22 cellular contexts compared by ENCODE assay signal in the genomic region with DNA sequence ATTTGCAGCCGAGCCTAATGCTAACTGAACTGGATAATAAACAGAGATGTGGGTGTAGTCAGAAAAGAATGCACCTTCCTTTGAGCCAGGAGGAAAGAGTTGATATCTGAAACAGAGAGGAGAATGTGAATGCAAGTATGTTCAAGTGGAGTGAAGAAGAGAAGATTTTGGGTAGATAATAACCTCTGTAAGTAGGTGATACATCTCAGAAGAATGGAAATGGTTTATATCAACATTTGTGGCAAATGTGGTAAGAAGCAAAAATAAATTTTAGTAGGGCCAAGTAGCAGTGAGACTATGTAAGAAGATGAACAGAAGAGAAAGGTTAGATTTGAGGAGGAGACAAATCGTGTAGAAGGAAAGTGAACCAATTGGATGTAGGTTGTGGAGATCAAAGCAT. TPM values are rescaled to one million over a fixed set of nuclear protein-coding genes. Genes with fewer than 3 reads are reported as not detected.
A peak's percentile ranks its signal among the peaks of the same experiment; 100 is the strongest.
DNase-seq lines count a peak whose midpoint lies in the region; ATAC-seq, FAIRE-seq and TF ChIP-seq lines count a peak whose summit lies in the region.
"Had no signal": no experiment of that assay in that cellular context is flagged by ENCODE, and none has a peak within 500 bp of the region (broad histone marks: within the 10 kb centered on the region; RNA-seq: fewer than 3 reads in every experiment).

No MANE protein-coding gene starts in this region.

- no peak overlapping the region for H3K4me2 ChIP-seq in astrocyte (ENCODE audit: low read length)
- H3K4me2 ChIP-seq: smooth muscle cell had no signal

- peaks cover 27% of the 10 kb centered on the region for H3K36me3 Mint-ChIP-seq in activated T-cell treated with anti-CD3 and anti-CD28 coated beads, Interleukin-2, amount 50 U/mL, for 4 hours (ENCODE audit: insufficient read depth)
- peaks cover 2% of the 10 kb centered on the region for H3K36me3 Mint-ChIP-seq in astrocyte (ENCODE audit: low read depth, unreplicated experiment)
- H3K36me3 Mint-ChIP-seq in neural crest cell (ENCODE audit: low read depth), result peaks cover 3% of the 10 kb centered on the region

- no peak overlapping the region for H3K4me3 ChIP-seq in astrocyte (ENCODE audit: insufficient read depth, low read depth, low read length)
- H3K4me3 ChIP-seq: smooth muscle cell, upper lobe of left lung had no signal

- H3K9ac ChIP-seq in astrocyte (ENCODE audit: low read length), result no peak overlapping the region

- H3K27me3 Mint-ChIP-seq in activated T-cell treated with anti-CD3 and anti-CD28 coated beads, Interleukin-2, amount 50 U/mL, for 4 hours (ENCODE audit: low read depth), result no peaks in the 10 kb centered on the region
- H3K27me3 Mint-ChIP-seq in astrocyte (ENCODE audit: low read depth, unreplicated experiment) (no peaks in the 10 kb centered on the region), neural crest cell (ENCODE audit: low read depth) (no peaks in the 10 kb centered on the region)
- H3K27me3 Mint-ChIP-seq: activated CD4-positive, alpha-beta memory T cell treated with anti-CD3 and anti-CD28 coated beads, Interleukin-2, amount 10 ng/mL, durations not matched to agents 7 days and 5 days had no signal

- H3K27ac Mint-ChIP-seq in astrocyte (ENCODE audit: unreplicated experiment) (no peak overlapping the region), neural crest cell (ENCODE audit: unreplicated experiment) (no peak overlapping the region)
- H3K27ac Mint-ChIP-seq: activated CD4-positive, alpha-beta memory T cell treated with anti-CD3 and anti-CD28 coated beads, Interleukin-2, amount 10 ng/mL, durations not matched to agents 7 days and 5 days had no signal

- FAIRE-seq in astrocyte (lab: Jason Lieb, UNC), result no peak

- no peak for ATAC-seq in activated T-cell treated with anti-CD3 and anti-CD28 coated beads, Interleukin-2, amount 50 U/mL, for 4 hours
- ATAC-seq in HG02623 (IDR thresholded peaks at IDR 0.05; ENCODE audit: unreplicated experiment), result no peak
- ATAC-seq: Right ventricle myocardium inferior had no signal

- peak overlapping the region; percentile 7 for H3K4me3 Mint-ChIP-seq in activated T-cell treated with anti-CD3 and anti-CD28 coated beads, Interleukin-2, amount 50 U/mL, for 4 hours
- H3K4me3 Mint-ChIP-seq in astrocyte (ENCODE audit: unreplicated experiment), result peak overlapping the region; percentile 34
- H3K4me3 Mint-ChIP-seq in neural crest cell, result peak overlapping the region; percentile 16

- H3K27ac ChIP-seq in astrocyte (ENCODE audit: low read depth, low read length), result no peak overlapping the region
- H3K27ac ChIP-seq: brain microvascular endothelial cell, epithelial cell of prostate, upper lobe of left lung had no signal

- H3K9me3 ChIP-seq in astrocyte (ENCODE audit: insufficient read depth, low read depth, low read length), result no peaks in the 10 kb centered on the region
- H3K9me3 ChIP-seq: upper lobe of left lung had no signal

- H2AFZ ChIP-seq in astrocyte (ENCODE audit: low read depth, low read length), result no peak overlapping the region

- H4K20me1 ChIP-seq in astrocyte (ENCODE audit: insufficient read depth, low read length), result peaks cover 16% of the 10 kb centered on the region

- DNase-seq in activated T-cell treated with anti-CD3 and anti-CD28 coated beads, Interleukin-2, amount 50 U/mL, for 4 hours, result no peak
- DNase-seq in activated T-cell treated with anti-CD3 and anti-CD28 coated beads for 4 hours (no peak), ELR (ENCODE audit: low read depth) (peak; percentile 32), astrocyte (ENCODE audit: low read depth) (peak; percentile 55), neural crest cell (ENCODE audit: low read depth, low spot score) (no peak), NK-92 (lab: John Stamatoyannopoulos, UW; ENCODE audit: unreplicated experiment) (no peak), DMS153 treated with DMSO at 0.1 percent for 48 hours (lab: John Stamatoyannopoulos, UW; ENCODE audit: unreplicated experiment) (no peak)
- DNase-seq: activated CD4-positive, alpha-beta memory T cell treated with anti-CD3 and anti-CD28 coated beads, Interleukin-2, amount 10 ng/mL, durations not matched to agents 7 days and 5 days; brain microvascular endothelial cell; C1 segment of cervical spinal cord; effector CD4-positive, alpha-beta T cell; head of caudate nucleus; KG1; NCI-H146; OCI-M1; retina; stimulated activated CD4-positive, alpha-beta T cell treated with anti-CD3 and anti-CD28 coated beads, Interleukin-2, amount 100 ng/mL, for 24 hours; upper lobe of left lung had no signal

- no peak for TF ChIP-seq CTCF in astrocyte (IDR thresholded peaks at IDR 0.05; ENCODE audit: insufficient read depth, low read depth, low read length)
- TF ChIP-seq CTCF in neural crest cell (conservative IDR thresholded peaks at IDR 0.05), result no peak

- H3K4me1 Mint-ChIP-seq in activated T-cell treated with anti-CD3 and anti-CD28 coated beads, Interleukin-2, amount 50 U/mL, for 4 hours (ENCODE audit: low read depth), result peaks cover 29% of the 10 kb centered on the region
- H3K4me1 Mint-ChIP-seq in astrocyte (ENCODE audit: low read depth, unreplicated experiment) (peaks cover 3% of the 10 kb centered on the region), neural crest cell (peaks cover 30% of the 10 kb centered on the region)

- no peaks in the 10 kb centered on the region for H3K9me3 Mint-ChIP-seq in activated T-cell treated with anti-CD3 and anti-CD28 coated beads, Interleukin-2, amount 50 U/mL, for 4 hours
- no peaks in the 10 kb centered on the region for H3K9me3 Mint-ChIP-seq in astrocyte (ENCODE audit: unreplicated experiment)
- no peaks in the 10 kb centered on the region for H3K9me3 Mint-ChIP-seq in neural crest cell
- H3K9me3 Mint-ChIP-seq: activated CD4-positive, alpha-beta memory T cell treated with anti-CD3 and anti-CD28 coated beads, Interleukin-2, amount 10 ng/mL, durations not matched to agents 7 days and 5 days had no signal

- peaks cover 21% of the 10 kb centered on the region for H3K36me3 ChIP-seq in astrocyte (ENCODE audit: insufficient read depth, low read length)

- H3K79me2 ChIP-seq in astrocyte (ENCODE audit: insufficient read depth, low read length), result peaks cover 33% of the 10 kb centered on the region

- peaks cover 8% of the 10 kb centered on the region for H3K4me1 ChIP-seq in astrocyte (ENCODE audit: insufficient read depth, low read length)

- no peaks in the 10 kb centered on the region for H3K27me3 ChIP-seq in astrocyte (ENCODE audit: insufficient read depth, low read length)
- H3K27me3 ChIP-seq: brain microvascular endothelial cell, upper lobe of left lung had no signal

RNA-seq across cellular contexts. Expression of a gene that starts 1.7 kb away (rescaled TPM):
- 100 to 1,000 TPM; 135 to 143 (median 141) TPM for total RNA-seq in activated T-cell treated with anti-CD3 and anti-CD28 coated beads, Interleukin-2, amount 50 U/mL, for 4 hours
- total RNA-seq in astrocyte (47.5 and 55.3 TPM in 2 replicates), neural crest cell (65.0 and 67.7 TPM in 2 replicates)

RNA-seq across cellular contexts. Expression of a gene that starts 28.5 kb away (rescaled TPM):
- total RNA-seq in activated T-cell treated with anti-CD3 and anti-CD28 coated beads, Interleukin-2, amount 50 U/mL, for 4 hours, result 10 to 100 TPM; 23.3 to 36.9 (median 30.3) TPM
- total RNA-seq in astrocyte (27.5 TPM in 2 replicates), neural crest cell (12.8 and 13.0 TPM in 2 replicates)

Comparison
In these comparisons a context has a peak if more than half of its experiments do, and no peak if none do; other contexts are left out.
1. DNase-seq: peak in ELR (single experiment) and astrocyte (single experiment); none in activated T-cell treated with anti-CD3 and anti-CD28 coated beads, Interleukin-2, amount 50 U/mL, for 4 hours (single experiment), activated T-cell treated with anti-CD3 and anti-CD28 coated beads for 4 hours (single experiment), neural crest cell (single experiment), NK-92 (single experiment) and DMS153 treated with DMSO at 0.1 percent for 48 hours (single experiment).
2. Peak in every context shown above with its lines, with median percentiles within 50 percentile points of each other: H3K4me3 Mint-ChIP-seq.